In genomic region chr7:29337628-29338116, GRCh38 we compare ENCODE assay signal across 9 cellular contexts.
DNase-seq lines count a peak whose midpoint lies in the region; ATAC-seq and TF ChIP-seq lines count a peak whose summit lies in the region.
"Had no signal": no experiment of that assay in that cellular context is flagged by ENCODE, and none has a peak within 500 bp of the region (broad histone marks: within the 10 kb centered on the region; RNA-seq: fewer than 3 reads in every experiment).

No MANE protein-coding gene starts in this region.

- H3K27ac Mint-ChIP-seq in activated T-cell treated with anti-CD3 and anti-CD28 coated beads, Interleukin-2, amount 50 U/mL, for 72 hours = no peak overlapping the region
- no peak overlapping the region for H3K27ac Mint-ChIP-seq in endodermal cell

- TF ChIP-seq CTCF in left lung (IDR thresholded peaks at IDR 0.05) = no peak
- no peak for TF ChIP-seq CTCF in endodermal cell (conservative IDR thresholded peaks at IDR 0.05)
- no peak for TF ChIP-seq CTCF in foreskin fibroblast (IDR thresholded peaks at IDR 0.05; ENCODE audit: low read depth, low read length)

- H3K4me1 Mint-ChIP-seq in activated T-cell treated with anti-CD3 and anti-CD28 coated beads, Interleukin-2, amount 50 U/mL, for 72 hours (ENCODE audit: low read depth) = peaks cover 21% of the 10 kb centered on the region
- no peaks in the 10 kb centered on the region for H3K4me1 Mint-ChIP-seq in endodermal cell

- ATAC-seq in activated T-cell treated with anti-CD3 and anti-CD28 coated beads, Interleukin-2, amount 50 U/mL, for 72 hours (replicated peaks in 1 of 2) = peak; percentile 49 to 76
- ATAC-seq in left lung = peak; percentile 32
- ATAC-seq in HG03439 (IDR thresholded peaks at IDR 0.05; ENCODE audit: unreplicated experiment) = no peak

- DNase-seq in stimulated activated naive CD4-positive, alpha-beta T cell (lab: John Stamatoyannopoulos, UW) = peak in 4 of 6 experiments; percentile 6 to 48 (median 32)
- DNase-seq in stimulated activated naive CD4-positive, alpha-beta T cell treated with Interleukin-2 at 50 U/mL for 16 hours (lab: John Stamatoyannopoulos, UW) = no peak
- DNase-seq in activated T-cell treated with anti-CD3 and anti-CD28 coated beads, Interleukin-2, amount 50 U/mL, for 72 hours = peak; percentile 6 to 7
- no peak for DNase-seq in left lung
- DNase-seq in endodermal cell = no peak
- no peak for DNase-seq in NCI-H2227 treated with DMSO at 0.1 percent for 48 hours (lab: John Stamatoyannopoulos, UW)
- DNase-seq in foreskin fibroblast = no peak

- no peaks in the 10 kb centered on the region for H3K9me3 Mint-ChIP-seq in activated T-cell treated with anti-CD3 and anti-CD28 coated beads, Interleukin-2, amount 50 U/mL, for 72 hours
- no peaks in the 10 kb centered on the region for H3K9me3 Mint-ChIP-seq in endodermal cell

- no peaks in the 10 kb centered on the region for H3K9me3 ChIP-seq in left lung
- no peaks in the 10 kb centered on the region for H3K9me3 ChIP-seq in endodermal cell (ENCODE audit: control insufficient read depth, low read length)
- H3K9me3 ChIP-seq: pancreas had no signal

- H3K4me3 Mint-ChIP-seq in activated T-cell treated with anti-CD3 and anti-CD28 coated beads, Interleukin-2, amount 50 U/mL, for 72 hours = peak overlapping the region; percentile 4 to 33
- no peak overlapping the region for H3K4me3 Mint-ChIP-seq in endodermal cell

- H3K36me3 ChIP-seq in left lung (no peaks in the 10 kb centered on the region), endodermal cell (ENCODE audit: control insufficient read depth, insufficient read depth, low read length) (no peaks in the 10 kb centered on the region)
- H3K36me3 ChIP-seq: pancreas had no signal

- no peaks in the 10 kb centered on the region for H3K36me3 Mint-ChIP-seq in activated T-cell treated with anti-CD3 and anti-CD28 coated beads, Interleukin-2, amount 50 U/mL, for 72 hours (ENCODE audit: insufficient read depth in 2 of 2)
- H3K36me3 Mint-ChIP-seq in endodermal cell (ENCODE audit: low read depth) = no peaks in the 10 kb centered on the region

- H3K4me1 ChIP-seq in left lung (peaks cover 0 to 13% of the 10 kb centered on the region in 2 donors), endodermal cell (ENCODE audit: control insufficient read depth, insufficient read depth, low read length) (no peaks in the 10 kb centered on the region)

- 96% methylated on average over 3 of the region's 3 CpGs; no CpG with 5 or more reads in 1 of the 2 experiments for WGBS in endodermal cell (ENCODE audit: insufficient coverage in 1 of 2, insufficient read length in 1 of 2), 2 experiments

- H3K27ac ChIP-seq in left lung (no peak overlapping the region), endodermal cell (ENCODE audit: low read depth, low read length) (no peak overlapping the region)

- H3K9ac ChIP-seq in endodermal cell (ENCODE audit: extremely low read depth, low read length, poor library complexity, severe bottlenecking) = no peak overlapping the region

- H3K27me3 Mint-ChIP-seq in activated T-cell treated with anti-CD3 and anti-CD28 coated beads, Interleukin-2, amount 50 U/mL, for 72 hours (ENCODE audit: low read depth) = peaks cover 4% of the 10 kb centered on the region
- H3K27me3 Mint-ChIP-seq in endodermal cell (ENCODE audit: insufficient read depth) = peaks cover 7% of the 10 kb centered on the region

- H3K4me3 ChIP-seq in left lung (no peak overlapping the region), endodermal cell (ENCODE audit: low read length) (no peak overlapping the region), foreskin fibroblast (ENCODE audit: low read depth in 1 of 2, low read length in 2 of 2) (no peak overlapping the region)
- H3K4me3 ChIP-seq: pancreas had no signal

- intact Hi-C loops in left lung (cut with DNase I) = no loop called here

- peaks cover 0 to 7% of the 10 kb centered on the region in 2 donors for H3K27me3 ChIP-seq in left lung
- no peaks in the 10 kb centered on the region for H3K27me3 ChIP-seq in endodermal cell (ENCODE audit: control insufficient read depth, insufficient read depth, low read length, poor library complexity, severe bottlenecking)
- H3K27me3 ChIP-seq: pancreas had no signal

Comparison
In these comparisons a context has a peak if more than half of its experiments do, and no peak if none do; other contexts are left out.
1. DNase-seq: peak in stimulated activated naive CD4-positive, alpha-beta T cell (4 of 6) and activated T-cell treated with anti-CD3 and anti-CD28 coated beads, Interleukin-2, amount 50 U/mL, for 72 hours (2 of 2); none in stimulated activated naive CD4-positive, alpha-beta T cell treated with Interleukin-2 at 50 U/mL for 16 hours (single experiment), left lung (0 of 2), endodermal cell (single experiment), NCI-H2227 treated with DMSO at 0.1 percent for 48 hours (single experiment) and foreskin fibroblast (0 of 2).